ENCODE assay signal across 8 cellular contexts in the genomic region with DNA sequence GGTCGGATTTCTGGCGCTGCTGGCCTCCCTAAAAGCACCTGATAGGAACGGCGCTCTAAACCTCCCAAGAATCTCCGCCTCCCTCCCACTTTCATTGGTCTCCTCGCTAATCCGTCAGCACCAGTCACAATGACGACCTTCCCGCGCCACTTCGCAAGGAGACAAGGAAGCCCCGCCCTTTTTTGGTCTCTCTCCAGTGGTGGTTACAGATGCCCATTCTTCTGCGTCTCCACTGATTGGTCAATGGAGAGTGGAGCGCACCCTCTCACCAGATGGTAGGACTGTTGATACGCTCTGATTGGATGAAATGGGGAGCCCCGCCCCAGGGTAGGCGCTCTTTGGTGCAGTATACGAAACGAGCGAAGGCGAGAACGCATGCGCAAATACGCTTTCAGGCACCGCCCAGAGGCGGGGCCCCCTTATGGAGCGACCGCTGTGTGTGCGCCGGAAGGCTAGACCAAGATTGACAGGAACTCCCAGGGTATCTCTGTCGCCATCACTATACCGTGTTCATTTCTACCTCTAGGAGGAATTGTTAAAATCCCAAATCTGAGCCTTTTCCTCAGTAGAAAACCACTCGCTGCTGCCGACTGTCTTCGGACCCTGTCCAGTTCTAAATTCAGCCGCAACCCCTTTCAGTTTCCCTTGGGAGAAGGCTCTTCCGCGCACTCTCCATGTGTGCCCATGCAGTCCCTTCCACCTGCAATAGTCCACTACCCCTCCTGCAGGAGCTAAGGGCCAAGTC. TPM values are rescaled to one million over a fixed set of nuclear protein-coding genes. Genes with fewer than 3 reads are reported as not detected.
DNase-seq lines count a peak whose midpoint lies in the region; ATAC-seq, FAIRE-seq and TF ChIP-seq lines count a peak whose summit lies in the region.

No MANE protein-coding gene starts in this region.

- peak overlapping the region; percentile 98 for H3K27ac ChIP-seq in adipose tissue (ENCODE audit: low read depth, low read length)
- peak overlapping the region; percentile 98 for H3K27ac ChIP-seq in parathyroid adenoma
- peak overlapping the region; percentile 97 to 100 (median 98) for H3K27ac ChIP-seq in tibial nerve

- FAIRE-seq in GM12892 (lab: Jason Lieb, UNC), result no peak

- TF ChIP-seq POLR2A in GM12892 (IDR thresholded peaks at IDR 0.05; ENCODE audit: low read depth, low read length), result peak; percentile 77
- peak; percentile 94 to 99 for TF ChIP-seq POLR2A in tibial nerve (IDR thresholded peaks at IDR 0.05)

- 0% methylated on average over 38 of the region's 38 CpGs for WGBS in adipose tissue, 3 donors
- 0 to 1% methylated on average over 38 of the region's 38 CpGs for WGBS in tibial nerve, 2 donors

- H3K79me2 ChIP-seq in parathyroid adenoma, result peaks cover 30% of the 10 kb centered on the region

- peak overlapping the region; percentile 21 for H3K9ac ChIP-seq in parathyroid adenoma

- peak; percentile 30 for TF ChIP-seq CTCF in parathyroid adenoma (IDR thresholded peaks at IDR 0.05)
- TF ChIP-seq CTCF in tibial nerve (IDR thresholded peaks at IDR 0.05), result peak in 2 of 5 experiments; percentile 59 to 69

- H3K36me3 ChIP-seq in parathyroid adenoma (ENCODE audit: control insufficient read depth, insufficient read depth, low read length) (no peaks in the 10 kb centered on the region), tibial nerve (peaks cover 0 to 24% (median 18%) of the 10 kb centered on the region in 3 donors)

- no peaks in the 10 kb centered on the region for H3K9me3 ChIP-seq in parathyroid adenoma (ENCODE audit: control insufficient read depth, low read length)
- no peaks in the 10 kb centered on the region for H3K9me3 ChIP-seq in tibial nerve

- H3K4me2 ChIP-seq in parathyroid adenoma (ENCODE audit: low read length), result peak overlapping the region; percentile 93

- peak overlapping the region; percentile 84 for H2AFZ ChIP-seq in parathyroid adenoma

- H3K27me3 ChIP-seq in parathyroid adenoma (ENCODE audit: control insufficient read depth, insufficient read depth, low read length) (no peaks in the 10 kb centered on the region), tibial nerve (no peaks in the 10 kb centered on the region)

- intact Hi-C loops in cardiac septum (cut with DNase I), result loop anchor here (5.0 kb wide), 3 partner anchors 47 to 233 kb away; partner anchors contain the start of genes ACTN4, EIF3K, MAP4K1 and NFKBIB

- peak; percentile 87 to 99 for TF ChIP-seq EP300 in tibial nerve (IDR thresholded peaks at IDR 0.05)

- peak; percentile 74 for ATAC-seq in HG02840 (IDR thresholded peaks at IDR 0.05; ENCODE audit: low FRiP score, unreplicated experiment)

- peaks cover 14% of the 10 kb centered on the region for H3K4me1 ChIP-seq in parathyroid adenoma
- H3K4me1 ChIP-seq in tibial nerve, result peaks cover 0 to 52% (median 32%) of the 10 kb centered on the region in 4 donors

- DNase-seq in GM12892 (ENCODE audit: insufficient read length) (peak; percentile 79), NCI-H1436 (lab: John Stamatoyannopoulos, UW) (peak; percentile 100), SW480 (ENCODE audit: low spot score) (peak; percentile 100), cardiac septum (ENCODE audit: low spot score) (peak; percentile 100), tibial nerve (ENCODE audit: low spot score in 2 of 2) (peak; percentile 100)

- peak overlapping the region; percentile 70 for H3K4me3 ChIP-seq in parathyroid adenoma (ENCODE audit: low read depth, low read length)
- H3K4me3 ChIP-seq in tibial nerve, result peak overlapping the region; percentile 48 to 91 (median 87)

RNA-seq across cellular contexts. Expression of gene HNRNPL, which starts 0.6 kb away (rescaled TPM):
- polyA plus RNA-seq in GM12892 (2012; ENCODE audit: missing spikeins), result 282 TPM
- 100 to 1,000 TPM in 2 of 3 donors, 10 to 100 TPM in 1; 82.0 to 145 (median 136) TPM for polyA plus RNA-seq in adipose tissue
- total RNA-seq in cardiac septum (136 TPM), tibial nerve (100 to 1,000 TPM; 170 to 205 (median 179) TPM)

RNA-seq across cellular contexts. Expression of gene ECH1, which starts 18.8 kb away (rescaled TPM):
- 165 TPM for polyA plus RNA-seq in GM12892 (2012; ENCODE audit: missing spikeins)
- polyA plus RNA-seq in adipose tissue, result 100 to 1,000 TPM; 166 to 698 (median 285) TPM
- 377 TPM for total RNA-seq in cardiac septum
- total RNA-seq in tibial nerve, result 100 to 1,000 TPM in 3 of 4 donors, 10 to 100 TPM in 1; 81.8 to 135 (median 119) TPM

RNA-seq across cellular contexts. Expression of gene RINL, which starts 27.7 kb away (rescaled TPM):
- 31.9 TPM for polyA plus RNA-seq in GM12892 (2012; ENCODE audit: missing spikeins)
- 10 to 100 TPM in 2 of 3 donors, 1 to 10 TPM in 1; 7.2 to 19.3 (median 13.5) TPM for polyA plus RNA-seq in adipose tissue
- total RNA-seq in cardiac septum, result 2.0 TPM
- 10 to 100 TPM in 2 of 4 donors, 1 to 10 TPM in 2; 8.4 to 28.8 (median 11.6) TPM for total RNA-seq in tibial nerve

RNA-seq across cellular contexts. Expression of gene LGALS4, which starts 37.7 kb away (rescaled TPM):
- 0.78 TPM for polyA plus RNA-seq in GM12892 (2012; ENCODE audit: missing spikeins)
- 10 to 100 TPM in 1 of 3 donors, 1 to 10 TPM in 2; 7.1 to 21.1 (median 9.2) TPM for polyA plus RNA-seq in adipose tissue
- total RNA-seq in cardiac septum (0.54 TPM), tibial nerve (1 to 10 TPM in 1 of 4 donors, under 1 TPM in 2, not detected in 1; 0.20 to 2.1 (median 0.63) TPM)

RNA-seq across cellular contexts. Expression of gene SIRT2, which starts 49.0 kb away (rescaled TPM):
- polyA plus RNA-seq in GM12892 (2012; ENCODE audit: missing spikeins), result 19.7 TPM
- 10 to 100 TPM; 27.9 to 79.1 (median 61.5) TPM for polyA plus RNA-seq in adipose tissue
- 49.6 TPM for total RNA-seq in cardiac septum
- 100 to 1,000 TPM; 108 to 154 (median 129) TPM for total RNA-seq in tibial nerve

Comparison
In these comparisons a context has a peak if more than half of its experiments do, and no peak if none do; other contexts are left out.
1. Peak in every context shown above with its lines: DNase-seq, ATAC-seq, H3K4me3 ChIP-seq and H3K27ac ChIP-seq.